1 cellular context compared by ENCODE assay signal in genomic region chr15:90059208-90059985, GRCh38.
A peak's percentile ranks its signal among the peaks of the same experiment; 100 is the strongest.
TF ChIP-seq lines count a peak whose summit lies in the region.

No MANE protein-coding gene starts in this region.

TF ChIP-seq in K562, 482 proteins besides CTCF, POLR2A, EP300 and RAD21 (continued from another document and continues in another):
- TF ChIP-seq ZFP1 (CRISPR knock-in tag; IDR thresholded peaks at IDR 0.05): no peak
- TF ChIP-seq BRD9 (IDR thresholded peaks at IDR 0.05; ENCODE audit: low read depth, partially characterized antibody): no peak
- no peak for TF ChIP-seq ZNF280B (CRISPR knock-in tag; IDR thresholded peaks at IDR 0.05)
- TF ChIP-seq HDAC8 (tag; IDR thresholded peaks at IDR 0.05): no peak
- TF ChIP-seq MAFF (IDR thresholded peaks at IDR 0.05; ENCODE audit: low read length): no peak
- TF ChIP-seq AFF1 (IDR thresholded peaks at IDR 0.05; ENCODE audit: low read depth in 1 of 2, partially characterized antibody in 2 of 2): no peak
- peak; percentile 68; the same call in 1 of the 2 replicates for TF ChIP-seq ZBTB7A (IDR thresholded peaks at IDR 0.05; ENCODE audit: borderline replicate concordance, control insufficient read depth, low read depth, low read length)
- peak; percentile 51; the same call in 1 of the 2 replicates for TF ChIP-seq ZBTB2 (IDR thresholded peaks at IDR 0.05)
- TF ChIP-seq PRMT5 (CRISPR knock-in tag; IDR thresholded peaks at IDR 0.05): no peak
- TF ChIP-seq TARDBP (IDR thresholded peaks at IDR 0.05): no peak
- TF ChIP-seq FOXO4 (CRISPR knock-in tag; IDR thresholded peaks at IDR 0.05): no peak
- TF ChIP-seq PHTF2 (CRISPR knock-in tag; IDR thresholded peaks at IDR 0.05): no peak
- TF ChIP-seq ZBTB9 (CRISPR knock-in tag; IDR thresholded peaks at IDR 0.05): peak; percentile 73; the same call in 1 of the 2 replicates
- TF ChIP-seq RBM22 (IDR thresholded peaks at IDR 0.05; ENCODE audit: low read depth, low read length, poor library complexity, severe bottlenecking): no peak
- no peak for TF ChIP-seq E2F5 (CRISPR knock-in tag; IDR thresholded peaks at IDR 0.05)
- TF ChIP-seq BRCA1 (IDR thresholded peaks at IDR 0.05): no peak
- no peak for TF ChIP-seq BRCA1 (CRISPR knock-in tag; IDR thresholded peaks at IDR 0.05)
- no peak for TF ChIP-seq NCOA6 (IDR thresholded peaks at IDR 0.05)
- no peak for TF ChIP-seq TCF7 (IDR thresholded peaks at IDR 0.05; ENCODE audit: borderline replicate concordance)
- no peak for TF ChIP-seq MTA2 (IDR thresholded peaks at IDR 0.05; ENCODE audit: low read depth)
- TF ChIP-seq PHF21A (IDR thresholded peaks at IDR 0.05; ENCODE audit: borderline replicate concordance, low read depth): no peak
- no peak for TF ChIP-seq ZNF408 (CRISPR knock-in tag; IDR thresholded peaks at IDR 0.05; ENCODE audit: low read depth)
- no peak for TF ChIP-seq ZNF124 (CRISPR knock-in tag; IDR thresholded peaks at IDR 0.05)
- TF ChIP-seq ZNF174 (CRISPR knock-in tag; IDR thresholded peaks at IDR 0.05): no peak
- TF ChIP-seq NR2C2 (CRISPR knock-in tag; IDR thresholded peaks at IDR 0.05): no peak
- peak; percentile 47; the same call in 1 of the 2 replicates for TF ChIP-seq NR2C2 (tag; IDR thresholded peaks at IDR 0.05)
- no peak for TF ChIP-seq ZBTB34 (CRISPR knock-in tag; IDR thresholded peaks at IDR 0.05)
- TF ChIP-seq EP400 (IDR thresholded peaks at IDR 0.05): no peak
- peak; percentile 81 for TF ChIP-seq SPI1 (IDR thresholded peaks at IDR 0.05; ENCODE audit: borderline replicate concordance, low read depth, low read length)
- TF ChIP-seq KAT8 (IDR thresholded peaks at IDR 0.05; ENCODE audit: low read depth): no peak
- no peak for TF ChIP-seq RBM39 (optimal IDR thresholded peaks at IDR 0.05; ENCODE audit: low read depth, low read length)
- peak in 1 of 2 experiments; percentile 36; a peak in 1 of 4 replicates for TF ChIP-seq RCOR1 (IDR thresholded peaks at IDR 0.05; ENCODE audit: borderline replicate concordance in 1 of 2, low read depth in 2 of 2, low read length in 2 of 2)
- TF ChIP-seq RBFOX2 (IDR thresholded peaks at IDR 0.05; ENCODE audit: low read depth, low read length): peak; percentile 44; the same call in 1 of the 2 replicates
- no peak for TF ChIP-seq IRF1 (CRISPR knock-in tag; IDR thresholded peaks at IDR 0.05; ENCODE audit: borderline replicate concordance)
- no peak for TF ChIP-seq HINFP (tag; conservative IDR thresholded peaks at IDR 0.05; ENCODE audit: low read depth)
- TF ChIP-seq SIN3A (IDR thresholded peaks at IDR 0.05; ENCODE audit: borderline replicate concordance in 2 of 2, control insufficient read depth in 1 of 2, low read depth in 2 of 2, low read length in 2 of 2): no peak
- TF ChIP-seq ZBTB12 (CRISPR knock-in tag; IDR thresholded peaks at IDR 0.05): no peak
- no peak for TF ChIP-seq ZFP36 (IDR thresholded peaks at IDR 0.05; ENCODE audit: low read depth, low read length, partially characterized antibody)
- peak; percentile 51; the same call in 1 of the 2 replicates for TF ChIP-seq POLR2G (IDR thresholded peaks at IDR 0.05; ENCODE audit: low read depth, low read length)
- TF ChIP-seq NELFE (IDR thresholded peaks at IDR 0.05; ENCODE audit: insufficient read depth, insufficient read length): no peak
- no peak for TF ChIP-seq ELF2 (CRISPR knock-in tag; IDR thresholded peaks at IDR 0.05)
- TF ChIP-seq ELF1 (tag; IDR thresholded peaks at IDR 0.05): no peak
- TF ChIP-seq ILF3 (IDR thresholded peaks at IDR 0.05; ENCODE audit: borderline replicate concordance): no peak
- no peak for TF ChIP-seq MITF (IDR thresholded peaks at IDR 0.05)
- no peak for TF ChIP-seq CGGBP1 (CRISPR knock-in tag; IDR thresholded peaks at IDR 0.05)
- TF ChIP-seq POLR2B (IDR thresholded peaks at IDR 0.05; ENCODE audit: low read depth, partially characterized antibody): no peak
- no peak for TF ChIP-seq POU5F1 (IDR thresholded peaks at IDR 0.05; ENCODE audit: borderline replicate concordance, low read depth, low read length, partially characterized antibody)
- TF ChIP-seq NR3C1 (CRISPR knock-in tag; IDR thresholded peaks at IDR 0.05): no peak
- TF ChIP-seq JUN (IDR thresholded peaks at IDR 0.05; ENCODE audit: borderline replicate concordance, low read depth, low read length): no peak
- no peak for TF ChIP-seq JUN (CRISPR knock-in tag; IDR thresholded peaks at IDR 0.05; ENCODE audit: borderline replicate concordance)
- TF ChIP-seq KDM5B (IDR thresholded peaks at IDR 0.05; ENCODE audit: insufficient replicate concordance, low read depth, low read length): no peak
- peak; percentile 64; the same call in 1 of the 2 replicates for TF ChIP-seq ZNF766 (CRISPR knock-in tag; conservative IDR thresholded peaks at IDR 0.05)
